In genomic region chr7:30667172-30667571, GRCh38 we compare ENCODE assay signal across 39 cellular contexts. TPM values are rescaled to one million over a fixed set of nuclear protein-coding genes. Genes with fewer than 3 reads are reported as not detected.
"Had no signal": no experiment of that assay in that cellular context is flagged by ENCODE, and none has a peak within 500 bp of the region (broad histone marks: within the 10 kb centered on the region; RNA-seq: fewer than 3 reads in every experiment).

No MANE protein-coding gene starts in this region.

- H3K36me3 ChIP-seq: MG63 had no signal

- H3K4me3 ChIP-seq: MG63 had no signal

- DNase-seq: Karpas-422, Kasumi-1, MG63, MM.1S, MV-4-11, NCI-H1048, NCI-H1092, NCI-H1092 treated with DMSO at 0.1 percent for 48 hours, NCI-H1105, NCI-H1105 treated with DMSO at 0.1 percent for 48 hours, NCI-H1417, NCI-H1417 treated with DMSO at 0.1 percent for 48 hours, NCI-H1436, NCI-H1436 treated with DMSO at 0.1 percent for 48 hours, NCI-H146, NCI-H1694, NCI-H1694 treated with DMSO at 0.1 percent for 48 hours, NCI-H187, NCI-H187 treated with DMSO at 0.1 percent for 48 hours, NCI-H1930, NCI-H2029, NCI-H2029 treated with DMSO at 0.1 percent for 48 hours, NCI-H2081, NCI-H2081 treated with DMSO at 0.1 percent for 48 hours, NCI-H2107, NCI-H2171, NCI-H2171 treated with DMSO at 0.1 percent for 48 hours, NCI-H2227 treated with DMSO at 0.1 percent for 48 hours, NCI-H226, NCI-H345, NCI-H446, NCI-H446 treated with DMSO at 0.1 percent for 48 hours, NCI-H510A, NCI-H510A treated with DMSO at 0.1 percent for 48 hours, NCI-H524 had no signal

- H3K9me3 ChIP-seq: MG63 had no signal

- H3K27me3 ChIP-seq: MG63 had no signal

RNA-seq across cellular contexts. Expression of gene CRHR2, which starts 15.1 kb away (rescaled TPM):
- total RNA-seq: LHCN-M2, M059J, MCF 10A, NCI-H460 had no signal
